In the genomic region with DNA sequence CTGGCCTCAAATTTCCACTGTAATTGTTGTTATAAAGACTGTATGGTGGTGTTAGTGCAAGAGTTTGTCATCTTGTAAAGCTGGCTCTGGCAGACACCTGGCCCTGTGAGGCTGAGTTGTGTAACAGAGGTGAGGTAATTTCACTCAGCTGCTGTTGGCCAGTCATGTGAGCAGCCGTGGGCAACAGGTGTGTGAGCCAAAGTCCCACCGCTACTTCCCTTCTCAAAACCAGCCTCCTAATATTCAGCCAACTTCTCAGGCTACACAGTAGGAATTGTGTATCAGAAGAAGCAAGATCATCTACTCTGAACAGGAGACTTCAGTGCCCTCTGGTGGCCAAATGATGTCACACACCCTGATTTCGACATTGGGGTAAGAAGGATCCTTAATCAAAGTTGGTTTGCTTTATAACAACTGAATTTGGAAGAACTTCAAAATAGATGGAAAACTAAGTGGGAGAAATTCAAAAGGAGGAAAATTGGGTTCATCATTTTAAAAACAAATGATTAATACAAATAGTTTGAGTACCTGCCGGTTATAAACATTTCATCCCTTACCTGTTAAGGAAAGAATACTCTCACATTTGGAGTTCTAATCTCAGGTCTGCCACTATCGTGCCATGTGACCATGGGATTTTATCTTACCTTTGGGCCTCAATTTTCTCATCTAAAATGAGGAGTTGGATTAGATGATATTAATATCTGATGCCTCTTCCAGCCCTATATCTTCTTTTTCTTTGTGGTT, we compare ENCODE assay signal across 8 cellular contexts. TPM values are rescaled to one million over a fixed set of nuclear protein-coding genes. Genes with fewer than 3 reads are reported as not detected.
DNase-seq lines count a peak whose midpoint lies in the region; ATAC-seq and TF ChIP-seq lines count a peak whose summit lies in the region.

No MANE protein-coding gene starts in this region.

- no peak overlapping the region for H3K4me3 ChIP-seq in WI38 (ENCODE audit: low read depth, low read length)

- peak; percentile 65 for TF ChIP-seq CTCF in WI38 (IDR thresholded peaks at IDR 0.05; ENCODE audit: low read depth, low read length)

- intact Hi-C loops in left colon (cut with DNase I, micrococcal nuclease) = no loop called here

- DNase-seq in AG20443 (ENCODE audit: low spot score) (peak; percentile 73), NCI-H2171 treated with DMSO at 0.1 percent for 48 hours (lab: John Stamatoyannopoulos, UW) (peak; percentile 72), left colon (peak; percentile 67 to 80)
- peak; percentile 60 for DNase-seq in central memory CD4-positive, alpha-beta T cell
- peak; percentile 81 for DNase-seq in stimulated activated CD4-positive, alpha-beta T cell treated with anti-CD3 and anti-CD28 coated beads, Interleukin-4, amount 100 ng/mL, for 24 hours

- ATAC-seq in GM21360 (IDR thresholded peaks at IDR 0.05; ENCODE audit: unreplicated experiment) (peak; percentile 36), left colon (peak; percentile 36), HG03460 (IDR thresholded peaks at IDR 0.05; ENCODE audit: unreplicated experiment) (no peak)

RNA-seq across cellular contexts. Expression of a gene that starts 2.6 kb away (rescaled TPM):
- total RNA-seq in left colon = 10 to 100 TPM; 48.9 to 67.9 TPM

RNA-seq across cellular contexts. Expression of a gene that starts 37.8 kb away (rescaled TPM):
- 1 to 10 TPM; 2.0 to 5.2 TPM for total RNA-seq in left colon
